8 cellular contexts compared by ENCODE assay signal in the genomic region with DNA sequence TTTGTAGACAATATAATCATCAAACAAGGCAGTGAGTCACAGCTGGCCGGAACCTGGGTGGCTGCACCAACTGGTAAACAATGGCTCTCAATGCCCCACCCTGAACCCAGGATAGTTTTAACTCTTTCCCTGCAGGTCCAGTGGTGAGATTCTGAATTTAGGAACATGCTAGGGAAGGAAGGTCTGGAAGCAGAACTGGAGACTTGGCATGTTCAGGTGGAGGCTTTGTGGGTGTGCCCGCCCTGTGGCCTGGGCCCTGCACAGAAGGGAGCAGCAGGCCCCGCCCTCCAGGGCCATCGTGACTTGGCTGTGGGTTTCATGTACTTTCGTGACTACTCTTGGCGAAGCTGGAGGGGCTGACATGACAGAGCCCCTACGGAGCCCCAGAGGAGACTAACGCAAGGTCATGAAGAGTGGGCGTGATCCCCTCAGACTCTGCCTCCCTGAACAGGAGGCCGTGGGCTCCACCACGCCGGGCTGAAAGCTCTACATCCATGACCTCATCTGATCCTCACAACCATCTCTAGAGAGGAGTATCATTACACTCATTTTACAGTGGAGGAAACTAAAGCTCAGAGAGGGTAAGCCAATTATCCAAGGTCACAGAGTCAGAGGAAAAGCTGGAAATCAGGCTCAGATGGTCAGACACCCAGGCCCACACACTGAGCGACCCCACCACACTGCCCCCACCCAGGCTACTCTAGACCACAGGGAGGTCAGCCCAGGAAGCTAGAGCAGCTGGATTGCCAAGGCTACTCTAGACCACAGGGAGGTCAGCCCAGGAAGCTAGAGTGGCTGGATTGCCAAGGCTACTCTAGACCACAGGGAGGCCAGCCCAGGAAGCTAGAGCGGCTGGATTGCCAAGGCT. TPM values are rescaled to one million over a fixed set of nuclear protein-coding genes. Genes with fewer than 3 reads are reported as not detected.
A peak's percentile ranks its signal among the peaks of the same experiment; 100 is the strongest.
DNase-seq lines count a peak whose midpoint lies in the region.

No MANE protein-coding gene starts in this region.

- H3K27me3 ChIP-seq in ACC112 (ENCODE audit: insufficient read depth, low read length) (no peaks in the 10 kb centered on the region), Karpas-422 (ENCODE audit: low read length) (no peaks in the 10 kb centered on the region)

- H3K4me2 ChIP-seq in Karpas-422 (ENCODE audit: low read depth, low read length, poor library complexity, severe bottlenecking) = no peak overlapping the region

- H3K4me3 ChIP-seq in ACC112 (ENCODE audit: low read depth, low read length) = no peak overlapping the region
- no peak overlapping the region for H3K4me3 ChIP-seq in Karpas-422 (ENCODE audit: low read length)

- H3K9me3 ChIP-seq in Karpas-422 (ENCODE audit: low read length) = no peaks in the 10 kb centered on the region

- DNase-seq in HT1080 (ENCODE audit: low read depth) (peak; percentile 76), dermis microvascular lymphatic vessel endothelial cell (ENCODE audit: low read depth in 2 of 2) (peak; percentile 55 to 92), myocyte (ENCODE audit: low read depth) (peak; percentile 79), Karpas-422 (no peak), AML-193 (lab: John Stamatoyannopoulos, UW) (no peak), midbrain (lab: John Stamatoyannopoulos, UW) (no peak), NCI-H2171 treated with DMSO at 0.1 percent for 48 hours (lab: John Stamatoyannopoulos, UW) (no peak)

- H3K9me2 ChIP-seq in Karpas-422 (replicated peaks; ENCODE audit: insufficient read depth, low read length) = no peaks in the 10 kb centered on the region

- no peaks in the 10 kb centered on the region for H3K79me2 ChIP-seq in ACC112 (ENCODE audit: control insufficient read depth, insufficient read depth, low read length, unreplicated experiment)
- no peaks in the 10 kb centered on the region for H3K79me2 ChIP-seq in Karpas-422 (ENCODE audit: low read length)

- H3K27ac ChIP-seq in ACC112 (ENCODE audit: low read depth, low read length) (peak overlapping the region; percentile 89), Karpas-422 (ENCODE audit: low read length) (no peak overlapping the region)

- H3K4me1 ChIP-seq in ACC112 (ENCODE audit: control insufficient read depth, insufficient read depth, low read length, unreplicated experiment) = peaks cover 21% of the 10 kb centered on the region
- H3K4me1 ChIP-seq in Karpas-422 (ENCODE audit: low read length) = no peaks in the 10 kb centered on the region

- H3K9ac ChIP-seq in Karpas-422 (ENCODE audit: low read length) = no peak overlapping the region

- H3K36me3 ChIP-seq in ACC112 (ENCODE audit: insufficient read depth, low read length) = no peaks in the 10 kb centered on the region; the same call in 1 of the 2 replicates
- H3K36me3 ChIP-seq in Karpas-422 (ENCODE audit: insufficient read depth, low read length) = no peaks in the 10 kb centered on the region

- H2AFZ ChIP-seq in ACC112 (ENCODE audit: low read length, unreplicated experiment) (no peak overlapping the region), Karpas-422 (ENCODE audit: low read length) (no peak overlapping the region)

- H4K20me1 ChIP-seq in Karpas-422 (ENCODE audit: insufficient read depth, low read depth, low read length) = no peaks in the 10 kb centered on the region

RNA-seq across cellular contexts. Expression of a gene that starts 27.3 kb away (rescaled TPM):
- 15.0 and 18.9 TPM in 2 replicates for total RNA-seq in HT1080 (2014; rRNA removed; shearing (Covaris generic))
- polyA plus RNA-seq in HT1080 (2015; cell fraction: cytosol; rRNA removed) = 39.0 and 48.0 TPM in 2 replicates
- polyA plus RNA-seq in HT1080 (2015; cell fraction: nucleus; rRNA removed) = 34.1 and 40.5 TPM in 2 replicates
- 34.9 and 122 TPM in 2 replicates for total RNA-seq in dermis microvascular lymphatic vessel endothelial cell
- 4.1 and 8.7 TPM in 2 replicates for total RNA-seq in myocyte
- polyA plus RNA-seq in myocyte (2012) = 7.4 TPM
- 2.9 and 9.0 TPM in 2 replicates for total RNA-seq in Karpas-422 (2014; rRNA removed; shearing (Covaris generic); ENCODE audit: low replicate concordance)

RNA-seq across cellular contexts. Expression of a gene that starts 43.7 kb away (rescaled TPM):
- total RNA-seq in HT1080 (2014; rRNA removed; shearing (Covaris generic)) = 21.5 and 30.3 TPM in 2 replicates
- 69.4 and 71.0 TPM in 2 replicates for polyA plus RNA-seq in HT1080 (2015; cell fraction: cytosol; rRNA removed)
- 42.8 and 44.4 TPM in 2 replicates for polyA plus RNA-seq in HT1080 (2015; cell fraction: nucleus; rRNA removed)
- total RNA-seq in dermis microvascular lymphatic vessel endothelial cell (25.4 and 32.9 TPM in 2 replicates), myocyte (53.4 and 78.0 TPM in 2 replicates)
- polyA plus RNA-seq in myocyte (2012) = 90.4 TPM
- total RNA-seq in Karpas-422 (2014; rRNA removed; shearing (Covaris generic); ENCODE audit: low replicate concordance) = 5.1 and 7.4 TPM in 2 replicates

RNA-seq across cellular contexts. Expression of a gene that starts 47.5 kb away (rescaled TPM):
- total RNA-seq in HT1080 (2014; rRNA removed; shearing (Covaris generic)) = 2.9 and 3.3 TPM in 2 replicates
- polyA plus RNA-seq in HT1080 (2015; cell fraction: cytosol; rRNA removed) = 4.1 and 4.4 TPM in 2 replicates
- 57.8 and 68.2 TPM in 2 replicates for polyA plus RNA-seq in HT1080 (2015; cell fraction: nucleus; rRNA removed)
- total RNA-seq in dermis microvascular lymphatic vessel endothelial cell = 1.5 and 3.5 TPM in 2 replicates
- 15.6 and 18.9 TPM in 2 replicates for total RNA-seq in myocyte
- 14.7 TPM for polyA plus RNA-seq in myocyte (2012)
- 76.6 and 88.0 TPM in 2 replicates for total RNA-seq in Karpas-422 (2014; rRNA removed; shearing (Covaris generic); ENCODE audit: low replicate concordance)

Comparison
In these comparisons a context has a peak if more than half of its experiments do, and no peak if none do; other contexts are left out.
1. DNase-seq: peak in HT1080 (single experiment), dermis microvascular lymphatic vessel endothelial cell (2 of 2) and myocyte (single experiment); none in Karpas-422 (single experiment), AML-193 (0 of 2), midbrain (single experiment) and NCI-H2171 treated with DMSO at 0.1 percent for 48 hours (single experiment).